Comparison of ENCODE assay signal across 30 cellular contexts in genomic region chr20:1134355-1134754, GRCh38.
"Had no signal": no experiment of that assay in that cellular context is flagged by ENCODE, and none has a peak within 500 bp of the region (broad histone marks: within the 10 kb centered on the region; RNA-seq: fewer than 3 reads in every experiment).

No MANE protein-coding gene starts in this region.

- H3K27me3 ChIP-seq: brain microvascular endothelial cell, cardiac muscle cell, MG63 had no signal

- H3K4me3 Mint-ChIP-seq: activated B cell treated with CpG ODN at 0.5 μM for 24 hours; activated CD4-positive, alpha-beta memory T cell treated with anti-CD3 and anti-CD28 coated beads for 36 hours; activated naive CD4-positive, alpha-beta T cell treated with anti-CD3 and anti-CD28 coated beads for 36 hours had no signal

- H3K9me3 ChIP-seq: MG63 had no signal

- H3K27ac ChIP-seq: brain microvascular endothelial cell, cardiac muscle cell, PC-9, RWPE1, VCaP had no signal

- DNase-seq: activated B cell treated with CpG ODN at 0.5 μM for 24 hours; activated CD4-positive, alpha-beta memory T cell treated with anti-CD3 and anti-CD28 coated beads for 36 hours; activated CD4-positive, alpha-beta T cell treated with anti-CD3 and anti-CD28 coated beads for 4 hours; activated CD4-positive, CD25-positive, alpha-beta regulatory T cell treated with anti-CD3 and anti-CD28 coated beads, Interleukin-2, amount 50 U/mL, for 72 hours; activated gamma-delta T cell treated with Interleukin-2 at 50 U/mL for 16 hours; activated naive CD4-positive, alpha-beta T cell treated with anti-CD3 and anti-CD28 coated beads for 36 hours; amniotic stem cell; aorta; brain microvascular endothelial cell; MG63; NCI-H1092; NCI-H1436 treated with DMSO at 0.1 percent for 48 hours; NCI-H1694 treated with DMSO at 0.1 percent for 48 hours; NCI-H2029; NCI-H345; NCI-H524 treated with DMSO at 0.1 percent for 48 hours; PC-9; SIG-M5; SW 1271; T-helper 1 cell; T-helper 2 cell; T-helper 9 cell had no signal

- H3K4me3 ChIP-seq: cardiac muscle cell, K562, MG63, PC-9 had no signal

- ATAC-seq: activated naive CD4-positive, alpha-beta T cell treated with anti-CD3 and anti-CD28 coated beads, Interleukin-2, amount 50 U/mL, for 72 hours; K562; Right ventricle myocardium inferior; SK-N-SH treated with all-trans-retinoic acid at 6 μM for 48 hours had no signal

- H3K27ac Mint-ChIP-seq: activated B cell treated with CpG ODN at 0.5 μM for 24 hours; activated CD4-positive, alpha-beta memory T cell treated with anti-CD3 and anti-CD28 coated beads for 36 hours; activated naive CD4-positive, alpha-beta T cell treated with anti-CD3 and anti-CD28 coated beads for 36 hours; activated T-helper 2 cell treated with anti-CD3 and anti-CD28 coated beads, Interferon-gamma antibody, Interleukin-2, Interleukin-4, amounts not matched to agents 10 μg/mL and 5 μg/mL and 100 μg/mL, durations not matched to agents 14 hours and 24 hours and 36 hours had no signal

- H3K9me3 Mint-ChIP-seq: activated CD4-positive, alpha-beta memory T cell treated with anti-CD3 and anti-CD28 coated beads for 36 hours; activated naive CD4-positive, alpha-beta T cell treated with anti-CD3 and anti-CD28 coated beads for 36 hours; activated naive CD4-positive, alpha-beta T cell treated with anti-CD3 and anti-CD28 coated beads, Interleukin-2, amount 50 U/mL, for 72 hours had no signal

- H3K27me3 Mint-ChIP-seq: activated B cell treated with CpG ODN at 0.5 μM for 24 hours; activated CD4-positive, alpha-beta memory T cell treated with anti-CD3 and anti-CD28 coated beads for 36 hours had no signal
